ENCODE assay signal across 20 cellular contexts in the genomic region with DNA sequence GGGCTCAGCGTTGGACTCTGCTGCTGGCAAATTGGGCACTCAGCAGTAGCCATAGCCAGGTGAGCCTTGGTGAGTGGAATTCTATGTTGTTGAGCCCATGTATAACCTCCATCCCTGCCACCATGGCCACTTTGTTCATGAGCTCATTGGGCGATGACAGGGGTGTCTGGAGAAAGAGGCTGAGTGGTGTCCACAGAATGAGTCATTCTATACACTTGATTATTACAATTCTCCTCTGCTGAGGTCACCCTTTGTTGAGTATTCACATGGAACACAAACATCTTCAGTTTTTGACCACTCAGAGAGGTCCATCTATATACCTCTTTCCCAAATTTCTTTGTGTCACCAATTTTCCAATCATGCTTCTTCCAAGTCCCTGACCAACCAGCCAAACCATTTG.
"Had no signal": no experiment of that assay in that cellular context is flagged by ENCODE, and none has a peak within 500 bp of the region (broad histone marks: within the 10 kb centered on the region; RNA-seq: fewer than 3 reads in every experiment).

No MANE protein-coding gene starts in this region.

- H3K36me3 ChIP-seq: Peyer's patch had no signal

- ATAC-seq: activated CD8-positive, alpha-beta memory T cell treated with anti-CD3 and anti-CD28 coated beads, Interleukin-2, amount 10 ng/mL, durations not matched to agents 7 days and 5 days had no signal

- H3K4me1 ChIP-seq: Peyer's patch had no signal

- H3K4me3 ChIP-seq: Peyer's patch had no signal

- DNase-seq: activated B cell treated with CpG ODN at 0.5 μM for 24 hours; activated CD4-positive, alpha-beta T cell treated with anti-CD3 and anti-CD28 coated beads for 1 hour; activated CD4-positive, alpha-beta T cell treated with anti-CD3 and anti-CD28 coated beads, Interleukin-2, amount 10 ng/mL, durations not matched to agents 24 days and 14 days; activated CD4-positive, alpha-beta T cell treated with anti-CD3 and anti-CD28 coated beads, Interleukin-2, amount 50 U/mL, for 48 hours; activated CD8-positive, alpha-beta memory T cell treated with anti-CD3 and anti-CD28 coated beads, Interleukin-2, amount 10 ng/mL, durations not matched to agents 7 days and 5 days; activated effector memory CD4-positive, alpha-beta T cell treated with Interleukin-2 at 50 U/mL for 16 hours; activated naive CD4-positive, alpha-beta T cell; activated T-cell treated with anti-CD3 and anti-CD28 coated beads, Interleukin-2, amount 50 U/mL, for 24 hours; aorta; cortex of kidney; NCI-H1092; NCI-H1417; NCI-H1930; NCI-H2171; NCI-H2227 treated with DMSO at 0.1 percent for 48 hours; NCI-H526; NCI-H82; OCI-M1; Peyer's patch; SHP77 treated with DMSO at 0.1 percent for 48 hours had no signal

- H3K27me3 ChIP-seq: Peyer's patch had no signal

- H3K9me3 ChIP-seq: Peyer's patch had no signal

- H3K27ac ChIP-seq: Peyer's patch had no signal
